In genomic region chr7:137847418-137848050, GRCh38 we compare ENCODE assay signal across 8 cellular contexts. TPM values are rescaled to one million over a fixed set of nuclear protein-coding genes. Genes with fewer than 3 reads are reported as not detected.
A peak's percentile ranks its signal among the peaks of the same experiment; 100 is the strongest.
DNase-seq lines count a peak whose midpoint lies in the region; ATAC-seq and TF ChIP-seq lines count a peak whose summit lies in the region.

No MANE protein-coding gene starts in this region.

- peak; percentile 40 for ATAC-seq in activated CD8-positive, alpha-beta memory T cell treated with anti-CD3 and anti-CD28 coated beads, Interleukin-2, amount 10 ng/mL, durations not matched to agents 7 days and 5 days
- no peak for ATAC-seq in activated naive CD8-positive, alpha-beta T cell treated with anti-CD3 and anti-CD28 coated beads, Interleukin-2, amount 50 U/mL, for 24 hours
- no peak for ATAC-seq in GM21367 (IDR thresholded peaks at IDR 0.05; ENCODE audit: unreplicated experiment)

- no peak for TF ChIP-seq CTCF in type B pancreatic cell (conservative IDR thresholded peaks at IDR 0.05)

- no peaks in the 10 kb centered on the region for H3K9me3 Mint-ChIP-seq in activated CD8-positive, alpha-beta memory T cell treated with anti-CD3 and anti-CD28 coated beads, Interleukin-2, amount 10 ng/mL, durations not matched to agents 7 days and 5 days (ENCODE audit: low read depth)
- H3K9me3 Mint-ChIP-seq in activated naive CD8-positive, alpha-beta T cell treated with anti-CD3 and anti-CD28 coated beads, Interleukin-2, amount 50 U/mL, for 24 hours: peaks cover 8% of the 10 kb centered on the region
- H3K9me3 Mint-ChIP-seq in immature natural killer cell (no peaks in the 10 kb centered on the region), type B pancreatic cell (no peaks in the 10 kb centered on the region)

- H3K27ac Mint-ChIP-seq in activated CD8-positive, alpha-beta memory T cell treated with anti-CD3 and anti-CD28 coated beads, Interleukin-2, amount 10 ng/mL, durations not matched to agents 7 days and 5 days: no peak overlapping the region
- H3K27ac Mint-ChIP-seq in activated naive CD8-positive, alpha-beta T cell treated with anti-CD3 and anti-CD28 coated beads, Interleukin-2, amount 50 U/mL, for 24 hours: no peak overlapping the region
- H3K27ac Mint-ChIP-seq in immature natural killer cell (no peak overlapping the region), type B pancreatic cell (no peak overlapping the region)

- DNase-seq in activated CD8-positive, alpha-beta memory T cell treated with anti-CD3 and anti-CD28 coated beads, Interleukin-2, amount 10 ng/mL, durations not matched to agents 7 days and 5 days: no peak
- DNase-seq in activated CD8-positive, alpha-beta memory T cell treated with anti-CD3 and anti-CD28 coated beads for 24 hours: no peak
- no peak for DNase-seq in activated naive CD8-positive, alpha-beta T cell treated with anti-CD3 and anti-CD28 coated beads, Interleukin-2, amount 50 U/mL, for 24 hours
- peak in 1 of 3 donors; percentile 2 for DNase-seq in immature natural killer cell
- no peak for DNase-seq in type B pancreatic cell (ENCODE audit: extremely low spot score, unreplicated experiment)
- DNase-seq in CD1c-positive myeloid dendritic cell (ENCODE audit: extremely low spot score): no peak
- DNase-seq in DMS53 treated with DMSO at 0.1 percent for 48 hours (lab: John Stamatoyannopoulos, UW; ENCODE audit: unreplicated experiment): no peak

- H3K27me3 Mint-ChIP-seq in activated CD8-positive, alpha-beta memory T cell treated with anti-CD3 and anti-CD28 coated beads, Interleukin-2, amount 10 ng/mL, durations not matched to agents 7 days and 5 days: peaks cover 80% of the 10 kb centered on the region
- H3K27me3 Mint-ChIP-seq in activated naive CD8-positive, alpha-beta T cell treated with anti-CD3 and anti-CD28 coated beads, Interleukin-2, amount 50 U/mL, for 24 hours: peaks cover 54% of the 10 kb centered on the region
- H3K27me3 Mint-ChIP-seq in immature natural killer cell (ENCODE audit: low read depth in 3 of 3) (peaks cover 18 to 36% (median 19%) of the 10 kb centered on the region in 3 donors), type B pancreatic cell (peaks cover 72% of the 10 kb centered on the region)

- peaks cover 7% of the 10 kb centered on the region for H3K4me1 Mint-ChIP-seq in activated CD8-positive, alpha-beta memory T cell treated with anti-CD3 and anti-CD28 coated beads, Interleukin-2, amount 10 ng/mL, durations not matched to agents 7 days and 5 days
- H3K4me1 Mint-ChIP-seq in activated naive CD8-positive, alpha-beta T cell treated with anti-CD3 and anti-CD28 coated beads, Interleukin-2, amount 50 U/mL, for 24 hours: peaks cover 22% of the 10 kb centered on the region
- H3K4me1 Mint-ChIP-seq in immature natural killer cell (peaks cover 8 to 12% of the 10 kb centered on the region in 2 donors), type B pancreatic cell (ENCODE audit: unreplicated experiment) (no peaks in the 10 kb centered on the region)

- CTCF ChIA-PET in activated CD8-positive, alpha-beta memory T cell treated with anti-CD3 and anti-CD28 coated beads, Interleukin-2, amount 10 ng/mL, durations not matched to agents 7 days and 5 days (lab: Charles Lee): no interaction called here

- H3K4me3 Mint-ChIP-seq in activated CD8-positive, alpha-beta memory T cell treated with anti-CD3 and anti-CD28 coated beads, Interleukin-2, amount 10 ng/mL, durations not matched to agents 7 days and 5 days: peak overlapping the region; percentile 41
- H3K4me3 Mint-ChIP-seq in activated naive CD8-positive, alpha-beta T cell treated with anti-CD3 and anti-CD28 coated beads, Interleukin-2, amount 50 U/mL, for 24 hours: peak overlapping the region; percentile 24
- peak overlapping the region; percentile 21 to 48 (median 40) for H3K4me3 Mint-ChIP-seq in immature natural killer cell
- H3K4me3 Mint-ChIP-seq in type B pancreatic cell: peak overlapping the region; percentile 68

- H3K36me3 Mint-ChIP-seq in activated CD8-positive, alpha-beta memory T cell treated with anti-CD3 and anti-CD28 coated beads, Interleukin-2, amount 10 ng/mL, durations not matched to agents 7 days and 5 days: no peaks in the 10 kb centered on the region
- peaks cover 2% of the 10 kb centered on the region for H3K36me3 Mint-ChIP-seq in activated naive CD8-positive, alpha-beta T cell treated with anti-CD3 and anti-CD28 coated beads, Interleukin-2, amount 50 U/mL, for 24 hours (ENCODE audit: low read depth)
- H3K36me3 Mint-ChIP-seq in immature natural killer cell (peaks cover 0 to 8% (median 8%) of the 10 kb centered on the region in 3 donors), type B pancreatic cell (no peaks in the 10 kb centered on the region)

RNA-seq across cellular contexts. Expression of gene DGKI, which starts 0.8 kb away (rescaled TPM):
- total RNA-seq in activated CD8-positive, alpha-beta memory T cell treated with anti-CD3 and anti-CD28 coated beads, Interleukin-2, amount 10 ng/mL, durations not matched to agents 7 days and 5 days: 1 to 10 TPM in 1 of 2 experiments, not detected in 1; 2.2 TPM
- not detected for polyA plus RNA-seq in immature natural killer cell
- 1.8 and 2.8 TPM in 2 replicates for total RNA-seq in type B pancreatic cell (ENCODE audit: low replicate concordance)
